Comparison of ENCODE assay signal across 9 cellular contexts in genomic region chr5:1537166-1538154, GRCh38. TPM values are rescaled to one million over a fixed set of nuclear protein-coding genes. Genes with fewer than 3 reads are reported as not detected.
DNase-seq lines count a peak whose midpoint lies in the region; ATAC-seq and TF ChIP-seq lines count a peak whose summit lies in the region.
"Had no signal": no experiment of that assay in that cellular context is flagged by ENCODE, and none has a peak within 500 bp of the region (broad histone marks: within the 10 kb centered on the region; RNA-seq: fewer than 3 reads in every experiment).

No MANE protein-coding gene starts in this region.

- H2BK5ac ChIP-seq in mesenchymal stem cell (ENCODE audit: low read depth, low read length, poor library complexity, severe bottlenecking) = no peak overlapping the region

- H3K9me3 ChIP-seq in mesenchymal stem cell (ENCODE audit: control insufficient read depth, low read length) = no peaks in the 10 kb centered on the region
- H3K9me3 ChIP-seq in aorta (ENCODE audit: control insufficient read depth, low read length) = no peaks in the 10 kb centered on the region

- H3K27me3 ChIP-seq in mesenchymal stem cell (ENCODE audit: control insufficient read depth in 1 of 2, insufficient read depth in 1 of 2, low read length in 2 of 2) (no peaks in the 10 kb centered on the region), aorta (ENCODE audit: control insufficient read depth in 1 of 2, insufficient read depth in 2 of 2, low read length in 1 of 2) (no peaks in the 10 kb centered on the region), brain microvascular endothelial cell (replicated peaks) (peaks cover 15% of the 10 kb centered on the region)

- H2BK15ac ChIP-seq in mesenchymal stem cell (ENCODE audit: low read depth, poor library complexity, severe bottlenecking) = no peak overlapping the region

- H3K36me3 Mint-ChIP-seq in stimulated activated naive CD8-positive, alpha-beta T cell treated with anti-CD3 and anti-CD28 coated beads, Interleukin-15, Interleukin-2, amounts not matched to agents 100 ng/mL and 50 ng/mL, for 24 hours (ENCODE audit: low read depth) = no peaks in the 10 kb centered on the region
- H3K36me3 Mint-ChIP-seq in activated naive CD8-positive, alpha-beta T cell treated with anti-CD3 and anti-CD28 coated beads for 36 hours = no peaks in the 10 kb centered on the region
- no peaks in the 10 kb centered on the region for H3K36me3 Mint-ChIP-seq in mesothelial cell of epicardium

- H3K4me3 ChIP-seq in mesenchymal stem cell (ENCODE audit: insufficient read depth in 1 of 2, low read depth in 1 of 2, low read length in 2 of 2) (peak overlapping the region in 1 of 2 experiments; percentile 67), aorta (ENCODE audit: low read length in 2 of 2) (no peak overlapping the region), brain microvascular endothelial cell (ENCODE audit: low read depth, low read length) (no peak overlapping the region)

- ATAC-seq in stimulated activated naive CD8-positive, alpha-beta T cell treated with anti-CD3 and anti-CD28 coated beads, Interleukin-15, Interleukin-2, amounts not matched to agents 100 U/mL and 50 U/mL, for 24 hours = no peak
- ATAC-seq in aorta (ENCODE audit: low FRiP score) = no peak

- no peak overlapping the region for H3K18ac ChIP-seq in mesenchymal stem cell (ENCODE audit: low read depth in 1 of 2, low read length in 2 of 2)

- H3K27ac ChIP-seq in mesenchymal stem cell (ENCODE audit: low read length, poor library complexity, severe bottlenecking) (no peak overlapping the region), aorta (ENCODE audit: low read depth in 1 of 2, low read length in 2 of 2) (no peak overlapping the region), brain microvascular endothelial cell (no peak overlapping the region)

- peak overlapping the region; percentile 74 for H3K9ac ChIP-seq in mesenchymal stem cell (ENCODE audit: low read length)

- no peak overlapping the region for H4K91ac ChIP-seq in mesenchymal stem cell (ENCODE audit: low read length)

- H2AK5ac ChIP-seq in mesenchymal stem cell (ENCODE audit: low read length, severe bottlenecking) = no peak overlapping the region

- no peak overlapping the region for H4K8ac ChIP-seq in mesenchymal stem cell (ENCODE audit: low read length)

- 89% methylated on average over 25 of the region's 27 CpGs for WGBS in mesenchymal stem cell
- WGBS in aorta, 2 donors = 92 to 93% methylated on average over 27 of the region's 27 CpGs

- no peak overlapping the region for H2BK120ac ChIP-seq in mesenchymal stem cell (ENCODE audit: low read depth, low read length)

- peak overlapping the region; percentile 81 for H3K27ac Mint-ChIP-seq in stimulated activated naive CD8-positive, alpha-beta T cell treated with anti-CD3 and anti-CD28 coated beads, Interleukin-15, Interleukin-2, amounts not matched to agents 100 ng/mL and 50 ng/mL, for 24 hours
- peak overlapping the region; percentile 89 for H3K27ac Mint-ChIP-seq in activated naive CD8-positive, alpha-beta T cell treated with anti-CD3 and anti-CD28 coated beads for 36 hours
- H3K27ac Mint-ChIP-seq in mesothelial cell of epicardium = no peak overlapping the region

- H3K4me2 ChIP-seq in mesenchymal stem cell (ENCODE audit: low read length, poor library complexity, severe bottlenecking) = no peak overlapping the region

- H3K27me3 Mint-ChIP-seq in stimulated activated naive CD8-positive, alpha-beta T cell treated with anti-CD3 and anti-CD28 coated beads, Interleukin-15, Interleukin-2, amounts not matched to agents 100 ng/mL and 50 ng/mL, for 24 hours = no peaks in the 10 kb centered on the region
- no peaks in the 10 kb centered on the region for H3K27me3 Mint-ChIP-seq in activated naive CD8-positive, alpha-beta T cell treated with anti-CD3 and anti-CD28 coated beads for 36 hours
- H3K27me3 Mint-ChIP-seq in mesothelial cell of epicardium (ENCODE audit: low read depth) = peaks cover 28% of the 10 kb centered on the region

- no peak overlapping the region for H3K14ac ChIP-seq in mesenchymal stem cell (ENCODE audit: low read length in 2 of 2)

- in situ Hi-C loops in brain microvascular endothelial cell (cut with HindIII; ENCODE audit: low pct_ligation_motif_present, low sequenced_read_pairs) = no loop called here

- H2AFZ ChIP-seq in mesenchymal stem cell (ENCODE audit: low read depth, low read length) = no peak overlapping the region

- peak overlapping the region; percentile 82 for H3K4me3 Mint-ChIP-seq in stimulated activated naive CD8-positive, alpha-beta T cell treated with anti-CD3 and anti-CD28 coated beads, Interleukin-15, Interleukin-2, amounts not matched to agents 100 ng/mL and 50 ng/mL, for 24 hours
- peak overlapping the region; percentile 77 for H3K4me3 Mint-ChIP-seq in activated naive CD8-positive, alpha-beta T cell treated with anti-CD3 and anti-CD28 coated beads for 36 hours
- no peak overlapping the region for H3K4me3 Mint-ChIP-seq in mesothelial cell of epicardium

- no peak for DNase-seq in stimulated activated naive CD8-positive, alpha-beta T cell treated with anti-CD3 and anti-CD28 coated beads, Interleukin-15, Interleukin-2, amounts not matched to agents 100 U/mL and 50 U/mL, for 24 hours
- DNase-seq in activated naive CD8-positive, alpha-beta T cell treated with anti-CD3 and anti-CD28 coated beads for 36 hours = no peak
- DNase-seq in mesenchymal stem cell = no peak
- DNase-seq in aorta = peak; percentile 27 to 42
- no peak for DNase-seq in brain microvascular endothelial cell
- no peak for DNase-seq in DMS79 (lab: John Stamatoyannopoulos, UW)
- no peak for DNase-seq in mesothelial cell of epicardium (ENCODE audit: low spot score in 2 of 2, unreplicated experiment in 2 of 2)
- DNase-seq: stimulated activated CD4-positive, alpha-beta T cell treated with anti-CD3 and anti-CD28 coated beads, Interleukin-4, amount 100 ng/mL, for 24 hours had no signal

- TF ChIP-seq CTCF in brain microvascular endothelial cell (IDR thresholded peaks at IDR 0.05; ENCODE audit: low read depth, low read length, missing control alignments) (no peak), mesothelial cell of epicardium (IDR thresholded peaks at IDR 0.05; ENCODE audit: unreplicated experiment) (no peak)

- H3K79me1 ChIP-seq in mesenchymal stem cell (replicated peaks; ENCODE audit: low read length, poor library complexity, severe bottlenecking) = no peaks in the 10 kb centered on the region

- H3K4me1 ChIP-seq in mesenchymal stem cell (ENCODE audit: control insufficient read depth, insufficient read depth, low read depth, low read length) = peaks cover 5% of the 10 kb centered on the region
- no peaks in the 10 kb centered on the region for H3K4me1 ChIP-seq in aorta (ENCODE audit: control insufficient read depth in 1 of 2, insufficient read depth in 2 of 2, low read length in 2 of 2)

- intact Hi-C loops in aorta (cut with DNase I) = no loop called here

- H3K4ac ChIP-seq in mesenchymal stem cell (ENCODE audit: low read depth in 1 of 2, low read length in 2 of 2) = no peak overlapping the region

- H3K9me3 Mint-ChIP-seq in stimulated activated naive CD8-positive, alpha-beta T cell treated with anti-CD3 and anti-CD28 coated beads, Interleukin-15, Interleukin-2, amounts not matched to agents 100 ng/mL and 50 ng/mL, for 24 hours = no peaks in the 10 kb centered on the region
- no peaks in the 10 kb centered on the region for H3K9me3 Mint-ChIP-seq in activated naive CD8-positive, alpha-beta T cell treated with anti-CD3 and anti-CD28 coated beads for 36 hours
- no peaks in the 10 kb centered on the region for H3K9me3 Mint-ChIP-seq in mesothelial cell of epicardium

- H3K23ac ChIP-seq in mesenchymal stem cell (ENCODE audit: low read length in 2 of 2) = no peak overlapping the region

- H3K36me3 ChIP-seq in mesenchymal stem cell (ENCODE audit: control insufficient read depth in 1 of 2, insufficient read depth in 2 of 2, low read depth in 1 of 2, low read length in 2 of 2) (no peaks in the 10 kb centered on the region), aorta (ENCODE audit: control insufficient read depth in 1 of 2, insufficient read depth in 2 of 2, low read length in 1 of 2) (no peaks in the 10 kb centered on the region), brain microvascular endothelial cell (replicated peaks) (no peaks in the 10 kb centered on the region)

- H2BK12ac ChIP-seq in mesenchymal stem cell (ENCODE audit: low read length in 2 of 2) = no peak overlapping the region

- peaks cover 25% of the 10 kb centered on the region for H3K4me1 Mint-ChIP-seq in stimulated activated naive CD8-positive, alpha-beta T cell treated with anti-CD3 and anti-CD28 coated beads, Interleukin-15, Interleukin-2, amounts not matched to agents 100 ng/mL and 50 ng/mL, for 24 hours (ENCODE audit: low read depth)
- H3K4me1 Mint-ChIP-seq in activated naive CD8-positive, alpha-beta T cell treated with anti-CD3 and anti-CD28 coated beads for 36 hours = peaks cover 25% of the 10 kb centered on the region
- peaks cover 3% of the 10 kb centered on the region for H3K4me1 Mint-ChIP-seq in mesothelial cell of epicardium

RNA-seq across cellular contexts. Expression of gene LPCAT1, which starts 13.7 kb away (rescaled TPM):
- 10 to 100 TPM; 49.4 to 49.6 TPM for total RNA-seq in activated naive CD8-positive, alpha-beta T cell treated with anti-CD3 and anti-CD28 coated beads for 36 hours
- 32.9 TPM for polyA plus RNA-seq in mesenchymal stem cell (2013, experiment 1 of 2)
- polyA plus RNA-seq in mesenchymal stem cell (2013, experiment 2 of 2) = 33.5 TPM
- total RNA-seq in aorta = 10 to 100 TPM; 38.7 to 68.7 TPM
- polyA plus RNA-seq in aorta = 10 to 100 TPM in 1 of 2 donors, 1 to 10 TPM in 1; 6.4 to 34.2 TPM
- total RNA-seq in mesothelial cell of epicardium = 73.9 to 76.8 TPM (median 74.8 TPM) in 3 replicates

Comparison
In these comparisons a context has a peak if more than half of its experiments do, and no peak if none do; other contexts are left out.
1. DNase-seq: peak in aorta (2 of 2); none in stimulated activated naive CD8-positive, alpha-beta T cell treated with anti-CD3 and anti-CD28 coated beads, Interleukin-15, Interleukin-2, amounts not matched to agents 100 U/mL and 50 U/mL, for 24 hours (single experiment), activated naive CD8-positive, alpha-beta T cell treated with anti-CD3 and anti-CD28 coated beads for 36 hours (single experiment), mesenchymal stem cell (single experiment), brain microvascular endothelial cell (single experiment), DMS79 (single experiment) and mesothelial cell of epicardium (0 of 2).